ENCODE assay signal across 35 cellular contexts in genomic region chrX:132263127-132263526, GRCh38.
"Had no signal": no experiment of that assay in that cellular context is flagged by ENCODE, and none has a peak within 500 bp of the region (broad histone marks: within the 10 kb centered on the region; RNA-seq: fewer than 3 reads in every experiment).

No MANE protein-coding gene starts in this region.

- H3K9me3 ChIP-seq: MG63 had no signal

- H3K36me3 ChIP-seq: MG63 had no signal

- H3K27me3 ChIP-seq: MG63 had no signal

- H3K9ac ChIP-seq: KMS-11 had no signal

- DNase-seq: Karpas-422, Kasumi-1, MG63, MM.1S, MV-4-11, NCI-H1048, NCI-H1092, NCI-H1092 treated with DMSO at 0.1 percent for 48 hours, NCI-H1105, NCI-H1105 treated with DMSO at 0.1 percent for 48 hours, NCI-H1417, NCI-H1417 treated with DMSO at 0.1 percent for 48 hours, NCI-H1436, NCI-H1436 treated with DMSO at 0.1 percent for 48 hours, NCI-H146, NCI-H1694, NCI-H1694 treated with DMSO at 0.1 percent for 48 hours, NCI-H187, NCI-H187 treated with DMSO at 0.1 percent for 48 hours, NCI-H1930, NCI-H2029, NCI-H2029 treated with DMSO at 0.1 percent for 48 hours, NCI-H2081, NCI-H2081 treated with DMSO at 0.1 percent for 48 hours, NCI-H2107, NCI-H2171, NCI-H2171 treated with DMSO at 0.1 percent for 48 hours, NCI-H2227 treated with DMSO at 0.1 percent for 48 hours, NCI-H226, NCI-H345, NCI-H446, NCI-H446 treated with DMSO at 0.1 percent for 48 hours, NCI-H510A, NCI-H510A treated with DMSO at 0.1 percent for 48 hours had no signal

- H3K27ac ChIP-seq: KMS-11 had no signal

- H3K4me3 ChIP-seq: MG63 had no signal

- H3K4me2 ChIP-seq: KMS-11 had no signal
